8 cellular contexts compared by ENCODE assay signal in genomic region chr17:6641374-6641818, GRCh38. TPM values are rescaled to one million over a fixed set of nuclear protein-coding genes. Genes with fewer than 3 reads are reported as not detected.
DNase-seq lines count a peak whose midpoint lies in the region; ATAC-seq, FAIRE-seq and TF ChIP-seq lines count a peak whose summit lies in the region.

No MANE protein-coding gene starts in this region.

- FAIRE-seq in RCC 7860 (lab: Jason Lieb, UNC): no peak

- peak overlapping the region; percentile 78 to 85 for H3K27ac ChIP-seq in right atrium auricular region

- H3K4me3 ChIP-seq in right atrium auricular region (peak overlapping the region; percentile 78 to 85), fibroblast of villous mesenchyme (ENCODE audit: low read depth, low read length) (peak overlapping the region; percentile 99), skeletal muscle cell (ENCODE audit: low read depth, low read length) (peak overlapping the region; percentile 96)

- peak overlapping the region; percentile 95 for H3K27ac Mint-ChIP-seq in T-helper 17 cell

- H3K27me3 Mint-ChIP-seq in T-helper 17 cell: no peaks in the 10 kb centered on the region

- H3K36me3 ChIP-seq in right atrium auricular region: peaks cover 18% of the 10 kb centered on the region

- H3K27me3 ChIP-seq in right atrium auricular region: no peaks in the 10 kb centered on the region

- DNase-seq in right atrium auricular region (ENCODE audit: low spot score) (no peak), cardiac septum (ENCODE audit: low spot score) (no peak), T-helper 17 cell (no peak), fibroblast of villous mesenchyme (ENCODE audit: low read depth) (no peak), skeletal muscle cell (ENCODE audit: low read depth) (no peak), glomerular visceral epithelial cell (ENCODE audit: extremely low spot score) (no peak), middle frontal gyrus (ENCODE audit: extremely low spot score, low spot score) (no peak), RCC 7860 (ENCODE audit: low spot score) (no peak)

- no peaks in the 10 kb centered on the region for H3K36me3 Mint-ChIP-seq in T-helper 17 cell (ENCODE audit: low read depth)

- peak overlapping the region; percentile 94 for H3K4me3 Mint-ChIP-seq in T-helper 17 cell

- peaks cover 49% of the 10 kb centered on the region for H3K4me1 Mint-ChIP-seq in T-helper 17 cell

- H3K9me3 ChIP-seq in right atrium auricular region (no peaks in the 10 kb centered on the region), T-helper 17 cell (ENCODE audit: control insufficient read depth, low read length, poor library complexity, severe bottlenecking) (no peaks in the 10 kb centered on the region)

- TF ChIP-seq CTCF in right atrium auricular region (IDR thresholded peaks at IDR 0.05) (no peak), fibroblast of villous mesenchyme (IDR thresholded peaks at IDR 0.05; ENCODE audit: insufficient read depth, low read depth, low read length) (no peak)

- intact Hi-C loops in cardiac septum (cut with DNase I): no loop called here

- ATAC-seq in T-helper 17 cell: no peak

- H3K4me1 ChIP-seq in right atrium auricular region: peaks cover 0 to 45% of the 10 kb centered on the region in 2 donors

RNA-seq across cellular contexts. Expression of gene TXNDC17, which starts 0.5 kb away (rescaled TPM):
- total RNA-seq in right atrium auricular region (100 to 1,000 TPM in 1 of 2 donors, 10 to 100 TPM in 1; 98.0 to 155 TPM), cardiac septum (51.0 TPM), T-helper 17 cell (10 to 100 TPM; 10.8 to 16.9 TPM), fibroblast of villous mesenchyme (72.2 and 74.3 TPM in 2 replicates)

RNA-seq across cellular contexts. Expression of gene KIAA0753, which starts 0.9 kb away (rescaled TPM):
- 1 to 10 TPM; 5.3 to 8.4 TPM for total RNA-seq in right atrium auricular region
- 7.8 TPM for total RNA-seq in cardiac septum
- 10 to 100 TPM; 10.8 to 12.1 TPM for total RNA-seq in T-helper 17 cell
- 16.1 and 23.3 TPM in 2 replicates for total RNA-seq in fibroblast of villous mesenchyme

RNA-seq across cellular contexts. Expression of gene MED31, which starts 10.0 kb away (rescaled TPM):
- total RNA-seq in right atrium auricular region (1 to 10 TPM; 7.0 to 8.2 TPM), cardiac septum (15.6 TPM), T-helper 17 cell (10 to 100 TPM; 32.9 to 36.6 TPM), fibroblast of villous mesenchyme (10.0 and 14.2 TPM in 2 replicates)

RNA-seq across cellular contexts. Expression of gene C17orf100, which starts 10.2 kb away (rescaled TPM):
- total RNA-seq in right atrium auricular region (under 1 TPM in 1 of 2 donors, not detected in 1; 0.63 TPM), cardiac septum (0.48 TPM), T-helper 17 cell (1 to 10 TPM; 1.3 to 2.5 TPM), fibroblast of villous mesenchyme (0.43 and 0.97 TPM in 2 replicates)
